26 cellular contexts compared by ENCODE assay signal in genomic region chr4:167581449-167581965, GRCh38.
"Had no signal": no experiment of that assay in that cellular context is flagged by ENCODE, and none has a peak within 500 bp of the region (broad histone marks: within the 10 kb centered on the region; RNA-seq: fewer than 3 reads in every experiment).

No MANE protein-coding gene starts in this region.

- H3K4me1 ChIP-seq: body of pancreas, colonic mucosa, gastrocnemius medialis, left lung, pancreas, psoas muscle, suprapubic skin, tibial artery had no signal

- H3K36me3 ChIP-seq: colonic mucosa, gastrocnemius medialis, left lung, pancreas, suprapubic skin, tibial artery had no signal

- H3K4me3 ChIP-seq: body of pancreas, colonic mucosa, gastrocnemius medialis, hepatocyte, left lung, pancreas, psoas muscle, suprapubic skin, tibial artery had no signal

- H3K9me3 ChIP-seq: body of pancreas, colonic mucosa, gastrocnemius medialis, pancreas, psoas muscle had no signal

- H3K27ac ChIP-seq: body of pancreas, colonic mucosa, epithelial cell of prostate, gastrocnemius medialis, hepatocyte, left lung, pancreas, psoas muscle, suprapubic skin, tibial artery had no signal

- H3K27me3 ChIP-seq: body of pancreas, colonic mucosa, gastrocnemius medialis, hepatocyte, left lung, pancreas, suprapubic skin, tibial artery had no signal

- H3K36me3 Mint-ChIP-seq: activated CD8-positive, alpha-beta memory T cell treated with anti-CD3 and anti-CD28 coated beads, Interleukin-2, amount 10 ng/mL, durations not matched to agents 7 days and 5 days; activated naive CD8-positive, alpha-beta T cell; naive thymus-derived CD4-positive, alpha-beta T cell had no signal

- ATAC-seq: activated CD4-positive, alpha-beta T cell treated with anti-CD3 and anti-CD28 coated beads for 36 hours; activated CD8-positive, alpha-beta memory T cell treated with anti-CD3 and anti-CD28 coated beads, Interleukin-2, amount 10 ng/mL, durations not matched to agents 7 days and 5 days; activated CD8-positive, alpha-beta T cell treated with anti-CD3 and anti-CD28 coated beads, Interleukin-2, amount 10 ng/mL, durations not matched to agents 7 days and 5 days; body of pancreas; gastrocnemius medialis; left lung; naive thymus-derived CD4-positive, alpha-beta T cell; pancreas; psoas muscle had no signal

- H3K27me3 Mint-ChIP-seq: activated CD4-positive, alpha-beta T cell treated with anti-CD3 and anti-CD28 coated beads for 36 hours; activated CD8-positive, alpha-beta memory T cell treated with anti-CD3 and anti-CD28 coated beads, Interleukin-2, amount 10 ng/mL, durations not matched to agents 7 days and 5 days; activated naive CD8-positive, alpha-beta T cell; naive thymus-derived CD4-positive, alpha-beta T cell had no signal

- H3K27ac Mint-ChIP-seq: activated CD4-positive, alpha-beta T cell treated with anti-CD3 and anti-CD28 coated beads for 36 hours; activated CD8-positive, alpha-beta memory T cell treated with anti-CD3 and anti-CD28 coated beads, Interleukin-2, amount 10 ng/mL, durations not matched to agents 7 days and 5 days; activated CD8-positive, alpha-beta T cell treated with anti-CD3 and anti-CD28 coated beads, Interleukin-2, amount 10 ng/mL, durations not matched to agents 7 days and 5 days; activated naive CD8-positive, alpha-beta T cell; activated T-helper 2 cell treated with anti-CD3 and anti-CD28 coated beads, Interferon-gamma antibody, Interleukin-2, Interleukin-4, amounts not matched to agents 10 μg/mL and 5 μg/mL and 100 μg/mL, durations not matched to agents 14 hours and 24 hours and 36 hours; naive thymus-derived CD4-positive, alpha-beta T cell; T-helper 2 cell treated with Interferon-gamma antibody and Interleukin-4, amounts not matched to agents 5 μg/mL and 100 μg/mL, for 36 hours had no signal

- H3K4me3 Mint-ChIP-seq: activated CD4-positive, alpha-beta T cell treated with anti-CD3 and anti-CD28 coated beads for 36 hours; activated CD8-positive, alpha-beta memory T cell treated with anti-CD3 and anti-CD28 coated beads, Interleukin-2, amount 10 ng/mL, durations not matched to agents 7 days and 5 days; activated CD8-positive, alpha-beta T cell treated with anti-CD3 and anti-CD28 coated beads, Interleukin-2, amount 10 ng/mL, durations not matched to agents 7 days and 5 days; activated naive CD8-positive, alpha-beta T cell; naive thymus-derived CD4-positive, alpha-beta T cell; T-helper 2 cell treated with Interferon-gamma antibody and Interleukin-4, amounts not matched to agents 5 μg/mL and 100 μg/mL, for 36 hours had no signal

- H3K4me1 Mint-ChIP-seq: activated CD4-positive, alpha-beta T cell treated with anti-CD3 and anti-CD28 coated beads for 36 hours; activated CD8-positive, alpha-beta memory T cell treated with anti-CD3 and anti-CD28 coated beads, Interleukin-2, amount 10 ng/mL, durations not matched to agents 7 days and 5 days; naive thymus-derived CD4-positive, alpha-beta T cell had no signal

- DNase-seq: activated CD4-positive, alpha-beta T cell treated with anti-CD3 and anti-CD28 coated beads for 36 hours; activated CD8-positive, alpha-beta memory T cell treated with anti-CD3 and anti-CD28 coated beads, Interleukin-2, amount 10 ng/mL, durations not matched to agents 7 days and 5 days; activated CD8-positive, alpha-beta T cell treated with anti-CD3 and anti-CD28 coated beads, Interleukin-2, amount 10 ng/mL, durations not matched to agents 7 days and 5 days; activated naive CD4-positive, alpha-beta T cell treated with Interleukin-2 at 50 U/mL for 16 hours; activated T-cell treated with anti-CD3 and anti-CD28 coated beads, Interleukin-2, amount 50 U/mL, for 48 hours; anterior cingulate cortex; body of pancreas; colonic mucosa; effector CD8-positive, alpha-beta T cell; midbrain; naive thymus-derived CD4-positive, alpha-beta T cell; nucleus accumbens; stimulated activated CD4-positive, alpha-beta T cell treated with anti-CD3 and anti-CD28 coated beads, Interleukin-4, amount 100 ng/mL, for 1 hour; tibial artery had no signal

- FAIRE-seq: endometrium, pancreas, urothelium cell line had no signal
